In the genomic region with DNA sequence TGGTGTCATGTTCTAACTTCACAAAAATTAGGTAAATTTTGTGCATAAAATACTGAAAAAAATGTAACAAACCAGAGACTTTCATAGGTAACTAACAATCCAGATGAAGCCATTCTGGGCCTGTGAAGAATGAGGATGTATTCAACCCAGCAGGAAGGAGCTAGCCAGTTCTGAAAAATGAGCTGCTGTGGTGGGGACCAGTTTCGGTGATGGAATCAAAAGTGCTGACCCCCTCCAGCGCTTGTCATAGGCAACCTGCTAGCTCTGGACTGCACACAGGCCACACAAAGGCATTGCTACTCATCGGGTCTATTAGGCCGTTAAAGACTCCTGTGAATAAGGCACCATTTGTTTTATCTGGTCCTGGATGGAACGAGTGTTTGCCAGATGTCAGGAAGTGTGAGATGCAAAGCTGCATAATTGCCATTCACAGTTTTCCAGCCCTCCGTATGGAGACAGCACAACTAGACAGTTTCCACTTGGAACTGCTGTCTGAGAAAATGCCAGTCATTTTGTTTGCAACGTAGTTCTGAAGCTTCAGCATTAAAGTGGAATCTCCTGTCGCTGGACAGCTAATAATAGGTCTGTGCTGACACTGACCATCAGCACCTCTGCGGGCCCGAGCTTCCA, we compare ENCODE assay signal across 17 cellular contexts.
A peak's percentile ranks its signal among the peaks of the same experiment; 100 is the strongest.
DNase-seq lines count a peak whose midpoint lies in the region.
"Had no signal": no experiment of that assay in that cellular context is flagged by ENCODE, and none has a peak within 500 bp of the region (broad histone marks: within the 10 kb centered on the region; RNA-seq: fewer than 3 reads in every experiment).

No MANE protein-coding gene starts in this region.

- H3K4me1 ChIP-seq in endocrine pancreas (ENCODE audit: control insufficient read depth, insufficient read depth, low read length), result peaks cover 6% of the 10 kb centered on the region
- H3K4me1 ChIP-seq: SJCRH30 had no signal

- H3K36me3 ChIP-seq in endocrine pancreas (ENCODE audit: control insufficient read depth, insufficient read depth, low read length), result no peaks in the 10 kb centered on the region
- H3K36me3 ChIP-seq: SJCRH30 had no signal

- peak; percentile 30 for DNase-seq in NCI-H510A treated with DMSO at 0.1 percent for 48 hours (lab: John Stamatoyannopoulos, UW)
- no peak for DNase-seq in NCI-H510A (lab: John Stamatoyannopoulos, UW)
- peak; percentile 86 to 91 for DNase-seq in NCI-H524 (lab: John Stamatoyannopoulos, UW)
- DNase-seq in NCI-H446 (lab: John Stamatoyannopoulos, UW), result no peak
- no peak for DNase-seq in activated CD4-positive, alpha-beta T cell treated with anti-CD3 and anti-CD28 coated beads, Interleukin-2, amount 50 U/mL, for 4 hours
- no peak for DNase-seq in KG1 (lab: John Stamatoyannopoulos, UW)
- DNase-seq: COR-L47, DMS153, GDM1, HFFc6, NCI-H1417, NCI-H2029 treated with DMSO at 0.1 percent for 48 hours, NCI-H82, PC-9, SJCRH30, SW 1271 had no signal

- H3K27me3 ChIP-seq in endocrine pancreas (ENCODE audit: control insufficient read depth, insufficient read depth, low read length), result no peaks in the 10 kb centered on the region
- H3K27me3 ChIP-seq: SJCRH30 had no signal

- peak overlapping the region; percentile 1 for H3K9ac ChIP-seq in endocrine pancreas (ENCODE audit: control insufficient read depth, insufficient read depth, low read length)

- no peak overlapping the region for H3K4me3 ChIP-seq in endocrine pancreas (ENCODE audit: control insufficient read depth, insufficient read depth, low read length)
- H3K4me3 ChIP-seq: PC-9, SJCRH30 had no signal

- no peaks in the 10 kb centered on the region for H3K9me3 ChIP-seq in endocrine pancreas (ENCODE audit: control insufficient read depth, low read length)
- H3K9me3 ChIP-seq: SJCRH30 had no signal

Comparison
In these comparisons a context has a peak if more than half of its experiments do, and no peak if none do; other contexts are left out.
1. DNase-seq: peak in NCI-H510A treated with DMSO at 0.1 percent for 48 hours (single experiment) and NCI-H524 (2 of 2); none in NCI-H510A (single experiment), NCI-H446 (0 of 2), activated CD4-positive, alpha-beta T cell treated with anti-CD3 and anti-CD28 coated beads, Interleukin-2, amount 50 U/mL, for 4 hours (0 of 2) and KG1 (single experiment).